Comparison of ENCODE assay signal across 21 cellular contexts in genomic region chr2:127592761-127593227, GRCh38. TPM values are rescaled to one million over a fixed set of nuclear protein-coding genes. Genes with fewer than 3 reads are reported as not detected.
A peak's percentile ranks its signal among the peaks of the same experiment; 100 is the strongest.
DNase-seq lines count a peak whose midpoint lies in the region; TF ChIP-seq lines count a peak whose summit lies in the region.
"Had no signal": no experiment of that assay in that cellular context is flagged by ENCODE, and none has a peak within 500 bp of the region (broad histone marks: within the 10 kb centered on the region; RNA-seq: fewer than 3 reads in every experiment).

No MANE protein-coding gene starts in this region.

- H3K27ac ChIP-seq in breast epithelium = no peak overlapping the region
- H3K27ac ChIP-seq: neural progenitor cell, Peyer's patch, prostate gland had no signal

- peak overlapping the region; percentile 77 for H3K4me3 ChIP-seq in skeletal muscle satellite cell (ENCODE audit: low read length)
- no peak overlapping the region for H3K4me3 ChIP-seq in breast epithelium
- H3K4me3 ChIP-seq: lung, neural progenitor cell, Peyer's patch, prostate gland had no signal

- H3K9me3 ChIP-seq in skeletal muscle satellite cell (replicated peaks; ENCODE audit: low read length) (no peaks in the 10 kb centered on the region), breast epithelium (no peaks in the 10 kb centered on the region)
- H3K9me3 ChIP-seq: Peyer's patch, prostate gland had no signal

- H3K36me3 ChIP-seq in skeletal muscle satellite cell (ENCODE audit: insufficient read depth, low read length) (peaks cover 6% of the 10 kb centered on the region), breast epithelium (no peaks in the 10 kb centered on the region)
- H3K36me3 ChIP-seq: neural progenitor cell, prostate gland had no signal

- no peak for TF ChIP-seq CTCF in breast epithelium (IDR thresholded peaks at IDR 0.05)

- H3K27me3 ChIP-seq in skeletal muscle satellite cell (ENCODE audit: control insufficient read depth, insufficient read depth, low read length) (no peaks in the 10 kb centered on the region), breast epithelium (no peaks in the 10 kb centered on the region)
- H3K27me3 ChIP-seq: neural progenitor cell, Peyer's patch had no signal

- TF ChIP-seq POLR2A in breast epithelium (IDR thresholded peaks at IDR 0.05) = no peak

- DNase-seq in D341Med (ENCODE audit: low spot score) = peak; percentile 31
- peak; percentile 3 for DNase-seq in DMS53 treated with DMSO at 0.1 percent for 48 hours (lab: John Stamatoyannopoulos, UW; ENCODE audit: unreplicated experiment)
- peak; percentile 43 for DNase-seq in islet precursor cell
- no peak for DNase-seq in breast epithelium (ENCODE audit: low spot score in 2 of 2)
- no peak for DNase-seq in activated CD4-positive, CD25-positive, alpha-beta regulatory T cell treated with anti-CD3 and anti-CD28 coated beads, Interleukin-2, amount 50 U/mL, for 72 hours
- DNase-seq in NCI-H1694 treated with DMSO at 0.1 percent for 48 hours (lab: John Stamatoyannopoulos, UW) = no peak
- DNase-seq: activated CD4-positive, alpha-beta T cell treated with anti-CD3 and anti-CD28 coated beads, Interleukin-2, amount 50 U/mL, for 48 hours; activated CD4-positive, CD25-positive, alpha-beta regulatory T cell; activated naive CD4-positive, alpha-beta T cell treated with anti-CD3 and anti-CD28 coated beads for 36 hours; activated T-cell treated with anti-CD3 and anti-CD28 coated beads, Interleukin-2, amount 50 U/mL, for 4 hours; KG1; NCI-H1436 treated with DMSO at 0.1 percent for 48 hours; NCI-H510A had no signal

- peaks cover 26% of the 10 kb centered on the region for H3K4me1 ChIP-seq in skeletal muscle satellite cell (ENCODE audit: control insufficient read depth, insufficient read depth, low read length)
- no peaks in the 10 kb centered on the region for H3K4me1 ChIP-seq in breast epithelium
- H3K4me1 ChIP-seq: neural progenitor cell, Peyer's patch, prostate gland had no signal

- peak overlapping the region; percentile 92 for H3K9ac ChIP-seq in skeletal muscle satellite cell (ENCODE audit: low read depth, low read length)
- H3K9ac ChIP-seq: neural progenitor cell had no signal

- intact Hi-C loops in breast epithelium (cut with DNase I; ENCODE audit: low total_unique reads) = no loop called here

- H3K4me2 ChIP-seq in skeletal muscle satellite cell (ENCODE audit: low read length) = peak overlapping the region; percentile 87
- H3K4me2 ChIP-seq: neural progenitor cell had no signal

RNA-seq across cellular contexts. Expression of gene GPR17, which starts 53.2 kb away (rescaled TPM):
- total RNA-seq in skeletal muscle satellite cell (2012; rRNA removed) = not detected in 2 replicates
- total RNA-seq in breast epithelium = not detected
- total RNA-seq: activated naive CD4-positive, alpha-beta T cell treated with anti-CD3 and anti-CD28 coated beads for 36 hours; activated T-cell treated with anti-CD3 and anti-CD28 coated beads, Interleukin-2, amount 50 U/mL, for 4 hours; dermis microvascular lymphatic vessel endothelial cell; endothelial cell of umbilical vein; glomerular endothelial cell; Peyer's patch; prostate gland had no signal

RNA-seq across cellular contexts. Expression of gene MYO7B, which starts 57.3 kb away (rescaled TPM):
- under 0.01 and 0.66 TPM in 2 replicates for total RNA-seq in skeletal muscle satellite cell (2012; rRNA removed)
- total RNA-seq in breast epithelium = 1 to 10 TPM in 1 of 3 donors, under 1 TPM in 1, not detected in 1; 0.32 to 2.3 TPM
- total RNA-seq: endothelial cell of umbilical vein had no signal

Comparison
In these comparisons a context has a peak if more than half of its experiments do, and no peak if none do; other contexts are left out.
1. DNase-seq: peak in D341Med (single experiment), DMS53 treated with DMSO at 0.1 percent for 48 hours (single experiment) and islet precursor cell (single experiment); none in breast epithelium (0 of 2), activated CD4-positive, CD25-positive, alpha-beta regulatory T cell treated with anti-CD3 and anti-CD28 coated beads, Interleukin-2, amount 50 U/mL, for 72 hours (single experiment) and NCI-H1694 treated with DMSO at 0.1 percent for 48 hours (single experiment).